In the genomic region with DNA sequence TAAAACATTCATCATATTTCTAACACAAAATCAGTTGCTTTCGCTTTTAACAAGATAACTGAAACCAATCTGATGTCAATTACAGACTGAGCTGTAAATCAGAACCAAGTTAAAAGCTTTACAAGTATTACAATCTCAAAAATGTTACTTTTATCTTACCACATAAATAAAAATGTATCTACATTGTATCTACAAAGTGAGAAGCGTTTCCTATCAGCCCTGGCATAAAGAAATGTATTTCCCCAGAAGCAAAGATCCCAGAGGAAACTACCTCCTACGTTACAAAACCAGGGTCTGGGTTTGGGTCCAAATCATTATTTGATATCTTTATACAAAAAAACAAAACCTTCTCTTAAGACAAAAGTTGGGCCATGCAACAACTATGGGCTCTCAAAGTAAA, we compare ENCODE assay signal across 9 cellular contexts. TPM values are rescaled to one million over a fixed set of nuclear protein-coding genes. Genes with fewer than 3 reads are reported as not detected.
DNase-seq lines count a peak whose midpoint lies in the region; ATAC-seq and TF ChIP-seq lines count a peak whose summit lies in the region.
"Had no signal": no experiment of that assay in that cellular context is flagged by ENCODE, and none has a peak within 500 bp of the region (broad histone marks: within the 10 kb centered on the region; RNA-seq: fewer than 3 reads in every experiment).

No MANE protein-coding gene starts in this region.

- H3K27ac ChIP-seq in HUES64 (ENCODE audit: low read depth, low read length): no peak overlapping the region; the same call in 1 of the 2 replicates

- H3K4me1 Mint-ChIP-seq in activated naive CD8-positive, alpha-beta T cell treated with anti-CD3 and anti-CD28 coated beads, Interleukin-2, amount 10 ng/mL, durations not matched to agents 7 days and 5 days: peaks cover 38% of the 10 kb centered on the region
- H3K4me1 Mint-ChIP-seq in immature natural killer cell (peaks cover 49 to 63% of the 10 kb centered on the region in 2 donors), endothelial cell (ENCODE audit: unreplicated experiment) (peaks cover 28% of the 10 kb centered on the region)
- peaks cover 30 to 54% of the 10 kb centered on the region in 2 donors for H3K4me1 Mint-ChIP-seq in stimulated activated naive B cell treated with anti-CD40 and anti-IgM and Interleukin-4, amounts not matched to agents 10 μg/mL and 1 μg/mL and 100 μg/mL, for 72 hours

- peaks cover 2% of the 10 kb centered on the region for H3K27me3 Mint-ChIP-seq in activated naive CD8-positive, alpha-beta T cell treated with anti-CD3 and anti-CD28 coated beads, Interleukin-2, amount 10 ng/mL, durations not matched to agents 7 days and 5 days
- H3K27me3 Mint-ChIP-seq in immature natural killer cell (ENCODE audit: low read depth in 3 of 3) (peaks cover 5 to 12% (median 7%) of the 10 kb centered on the region in 3 donors), endothelial cell (ENCODE audit: unreplicated experiment) (peaks cover 11% of the 10 kb centered on the region)
- no peaks in the 10 kb centered on the region for H3K27me3 Mint-ChIP-seq in stimulated activated naive B cell treated with anti-CD40 and anti-IgM and Interleukin-4, amounts not matched to agents 10 μg/mL and 1 μg/mL and 100 μg/mL, for 72 hours

- peak overlapping the region; percentile 91 for H3K27ac Mint-ChIP-seq in activated naive CD8-positive, alpha-beta T cell treated with anti-CD3 and anti-CD28 coated beads, Interleukin-2, amount 10 ng/mL, durations not matched to agents 7 days and 5 days
- H3K27ac Mint-ChIP-seq in immature natural killer cell: peak overlapping the region; percentile 53 to 94 (median 72)
- H3K27ac Mint-ChIP-seq in stimulated activated naive B cell treated with anti-CD40 and anti-IgM and Interleukin-4, amounts not matched to agents 10 μg/mL and 1 μg/mL and 100 μg/mL, for 72 hours: peak overlapping the region; percentile 14
- H3K27ac Mint-ChIP-seq in endothelial cell (ENCODE audit: unreplicated experiment): no peak overlapping the region

- no peak overlapping the region; the same call in 1 of the 2 replicates for H3K9ac ChIP-seq in HUES64 (ENCODE audit: low read depth, low read length)

- H3K27me3 ChIP-seq in HUES64 (ENCODE audit: insufficient read depth, low read length): no peaks in the 10 kb centered on the region

- TF ChIP-seq CTCF in GM20000 (IDR thresholded peaks at IDR 0.05; ENCODE audit: extremely low read depth, missing control alignments) (no peak), endothelial cell (IDR thresholded peaks at IDR 0.05; ENCODE audit: unreplicated experiment) (no peak)

- 94% methylated on average over 3 of the region's 3 CpGs for WGBS in HUES64

- peaks cover 51% of the 10 kb centered on the region for H3K4me1 ChIP-seq in HUES64 (ENCODE audit: insufficient read depth, low read length)

- H3K9me3 ChIP-seq in HUES64 (ENCODE audit: insufficient read depth, low read depth, low read length): no peaks in the 10 kb centered on the region

- peak overlapping the region; percentile 55 for H3K4me3 ChIP-seq in HUES64 (ENCODE audit: low read length)

- ATAC-seq in activated naive CD8-positive, alpha-beta T cell treated with anti-CD3 and anti-CD28 coated beads, Interleukin-2, amount 10 ng/mL, durations not matched to agents 7 days and 5 days (ENCODE audit: low read depth): no peak
- ATAC-seq in stimulated activated naive B cell treated with anti-CD40 and anti-IgM and Interleukin-4, amounts not matched to agents 10 μg/mL and 1 μg/mL and 100 μg/mL, for 72 hours (replicated peaks): no peak

- no peak for DNase-seq in activated naive CD8-positive, alpha-beta T cell treated with anti-CD3 and anti-CD28 coated beads, Interleukin-2, amount 10 ng/mL, durations not matched to agents 7 days and 5 days
- DNase-seq in immature natural killer cell (no peak), GM20000 (ENCODE audit: low spot score) (no peak), AG20443 (ENCODE audit: low spot score) (no peak), endothelial cell (ENCODE audit: low spot score) (no peak), NCI-H748 (lab: John Stamatoyannopoulos, UW; ENCODE audit: unreplicated experiment) (no peak)
- no peak for DNase-seq in stimulated activated naive B cell treated with anti-CD40 and anti-IgM and Interleukin-4, amounts not matched to agents 10 μg/mL and 1 μg/mL and 100 μg/mL, for 72 hours
- DNase-seq: NCI-H1694 treated with DMSO at 0.1 percent for 48 hours had no signal

- no peaks in the 10 kb centered on the region for H3K9me3 Mint-ChIP-seq in activated naive CD8-positive, alpha-beta T cell treated with anti-CD3 and anti-CD28 coated beads, Interleukin-2, amount 10 ng/mL, durations not matched to agents 7 days and 5 days
- H3K9me3 Mint-ChIP-seq in immature natural killer cell (no peaks in the 10 kb centered on the region), endothelial cell (ENCODE audit: unreplicated experiment) (no peaks in the 10 kb centered on the region)
- H3K9me3 Mint-ChIP-seq in stimulated activated naive B cell treated with anti-CD40 and anti-IgM and Interleukin-4, amounts not matched to agents 10 μg/mL and 1 μg/mL and 100 μg/mL, for 72 hours: peaks cover 8% of the 10 kb centered on the region in 2 donors

- POLR2A ChIA-PET in activated naive CD8-positive, alpha-beta T cell treated with anti-CD3 and anti-CD28 coated beads, Interleukin-2, amount 10 ng/mL, durations not matched to agents 7 days and 5 days (lab: Charles Lee): interaction anchor here (0.6 kb wide), 1 partner anchor 74 kb away, joined by 4 read pairs; no protein-coding TSS in a partner anchor

- peak overlapping the region; percentile 95 for H3K4me3 Mint-ChIP-seq in activated naive CD8-positive, alpha-beta T cell treated with anti-CD3 and anti-CD28 coated beads, Interleukin-2, amount 10 ng/mL, durations not matched to agents 7 days and 5 days
- H3K4me3 Mint-ChIP-seq in immature natural killer cell (peak overlapping the region; percentile 17 to 85 (median 38)), endothelial cell (ENCODE audit: unreplicated experiment) (no peak overlapping the region)
- H3K4me3 Mint-ChIP-seq in stimulated activated naive B cell treated with anti-CD40 and anti-IgM and Interleukin-4, amounts not matched to agents 10 μg/mL and 1 μg/mL and 100 μg/mL, for 72 hours: no peak overlapping the region

- no peaks in the 10 kb centered on the region; the same call in 1 of the 2 replicates for H3K36me3 ChIP-seq in HUES64 (ENCODE audit: insufficient read depth, low read length)

- peaks cover 10% of the 10 kb centered on the region for H3K36me3 Mint-ChIP-seq in activated naive CD8-positive, alpha-beta T cell treated with anti-CD3 and anti-CD28 coated beads, Interleukin-2, amount 10 ng/mL, durations not matched to agents 7 days and 5 days
- H3K36me3 Mint-ChIP-seq in immature natural killer cell: no peaks in the 10 kb centered on the region
- peaks cover 14 to 22% of the 10 kb centered on the region in 2 donors for H3K36me3 Mint-ChIP-seq in stimulated activated naive B cell treated with anti-CD40 and anti-IgM and Interleukin-4, amounts not matched to agents 10 μg/mL and 1 μg/mL and 100 μg/mL, for 72 hours
- peaks cover 7% of the 10 kb centered on the region for H3K36me3 Mint-ChIP-seq in endothelial cell (ENCODE audit: low read depth, unreplicated experiment)

RNA-seq across cellular contexts. Expression of a gene that starts 2.6 kb away (rescaled TPM):
- 15.2 TPM for polyA plus RNA-seq in HUES64 (2013, experiment 1 of 2)
- polyA plus RNA-seq in HUES64 (2013, experiment 2 of 2): 15.5 TPM
- total RNA-seq in activated naive CD8-positive, alpha-beta T cell treated with anti-CD3 and anti-CD28 coated beads, Interleukin-2, amount 10 ng/mL, durations not matched to agents 7 days and 5 days: 10 to 100 TPM; 15.1 to 16.2 TPM
- 1 to 10 TPM in 2 of 3 donors, under 1 TPM in 1; 0.93 to 2.0 (median 1.2) TPM for polyA plus RNA-seq in immature natural killer cell
- total RNA-seq in endothelial cell (ENCODE audit: unreplicated experiment): 32.5 TPM

Comparison
In these comparisons a context has a peak if more than half of its experiments do, and no peak if none do; other contexts are left out.
1. H3K4me3 Mint-ChIP-seq: peak in activated naive CD8-positive, alpha-beta T cell treated with anti-CD3 and anti-CD28 coated beads, Interleukin-2, amount 10 ng/mL, durations not matched to agents 7 days and 5 days (single experiment) and immature natural killer cell (5 of 5); none in stimulated activated naive B cell treated with anti-CD40 and anti-IgM and Interleukin-4, amounts not matched to agents 10 μg/mL and 1 μg/mL and 100 μg/mL, for 72 hours (0 of 2) and endothelial cell (single experiment).